In the genomic region with DNA sequence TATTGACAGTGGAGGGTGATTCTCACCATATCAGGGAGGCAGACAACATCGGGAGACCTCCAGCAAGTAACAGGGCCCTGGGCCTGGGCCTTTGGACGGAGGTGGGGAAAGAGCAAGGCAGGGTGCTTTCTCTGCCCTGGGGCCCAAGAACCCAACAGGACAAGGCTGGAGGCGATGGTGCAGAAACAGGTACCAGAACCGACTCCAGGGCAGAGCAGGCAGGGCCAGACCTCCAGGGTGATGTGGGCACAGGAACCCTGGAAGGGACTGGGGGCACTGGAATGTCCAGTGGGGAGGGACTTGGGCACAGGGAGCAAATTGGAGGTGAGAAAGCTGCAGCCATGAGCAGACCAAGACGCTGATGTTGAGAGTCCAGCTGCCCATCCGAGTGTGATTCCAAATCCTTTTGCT, we compare ENCODE assay signal across 32 cellular contexts. TPM values are rescaled to one million over a fixed set of nuclear protein-coding genes. Genes with fewer than 3 reads are reported as not detected.
"Had no signal": no experiment of that assay in that cellular context is flagged by ENCODE, and none has a peak within 500 bp of the region (broad histone marks: within the 10 kb centered on the region; RNA-seq: fewer than 3 reads in every experiment).

No MANE protein-coding gene starts in this region.

- H3K27ac Mint-ChIP-seq: mesothelial cell of epicardium; natural killer cell; nephron progenitor cell; neural progenitor cell; stimulated activated naive B cell treated with anti-CD40 and anti-IgM and Interleukin-4, amounts not matched to agents 10 μg/mL and 1 μg/mL and 100 μg/mL, for 72 hours had no signal

- H3K4me3 ChIP-seq: left lung, lower lobe of right lung, neural progenitor cell, pancreas, prostate gland, skin epidermis, stomach, testis, thyroid gland, transverse colon, upper lobe of left lung had no signal

- DNase-seq: hippocampal formation; kidney; left colon; left lung; lower lobe of right lung; mesendoderm; naive B cell; natural killer cell; nephron progenitor cell; pancreas; retina; right cardiac atrium; stimulated activated CD4-positive, alpha-beta T cell treated with anti-CD3 and anti-CD28 coated beads, Interleukin-12 subunit alpha, Interleukin-12 subunit beta, amount 100 ng/mL, for 4 hours; stimulated activated CD4-positive, alpha-beta T cell treated with anti-CD3 and anti-CD28 coated beads, Interleukin-15, amount 100 ng/mL, for 24 hours; stimulated activated CD4-positive, alpha-beta T cell treated with anti-CD3 and anti-CD28 coated beads, Interleukin-2, amount 100 ng/mL, for 24 hours; stimulated activated CD4-positive, alpha-beta T cell treated with anti-CD3 and anti-CD28 coated beads, Interleukin-4, amount 100 ng/mL, for 1 hour; stimulated activated naive B cell treated with anti-CD40 and anti-IgM and Interleukin-4, amounts not matched to agents 10 μg/mL and 1 μg/mL and 100 μg/mL, for 72 hours; stimulated activated naive CD8-positive, alpha-beta T cell treated with anti-CD3 and anti-CD28 coated beads, Interleukin-15, Interleukin-2, amounts not matched to agents 100 U/mL and 50 U/mL, for 24 hours; stomach; testis; thyroid gland; transverse colon had no signal

- H3K27me3 ChIP-seq: left lung, neural progenitor cell, pancreas, testis, thyroid gland, transverse colon, upper lobe of left lung had no signal

- H3K9me3 Mint-ChIP-seq: mesothelial cell of epicardium; naive B cell; natural killer cell; nephron progenitor cell; neural progenitor cell; stimulated activated naive B cell treated with anti-CD40 and anti-IgM and Interleukin-4, amounts not matched to agents 10 μg/mL and 1 μg/mL and 100 μg/mL, for 72 hours had no signal

- H3K36me3 Mint-ChIP-seq: mesothelial cell of epicardium; naive B cell; natural killer cell; neural progenitor cell; stimulated activated naive B cell treated with anti-CD40 and anti-IgM and Interleukin-4, amounts not matched to agents 10 μg/mL and 1 μg/mL and 100 μg/mL, for 72 hours had no signal

- H3K4me1 Mint-ChIP-seq: naive B cell; natural killer cell; stimulated activated naive B cell treated with anti-CD40 and anti-IgM and Interleukin-4, amounts not matched to agents 10 μg/mL and 1 μg/mL and 100 μg/mL, for 72 hours had no signal

- H3K4me3 Mint-ChIP-seq: mesothelial cell of epicardium; natural killer cell; nephron progenitor cell; neural progenitor cell; stimulated activated naive B cell treated with anti-CD40 and anti-IgM and Interleukin-4, amounts not matched to agents 10 μg/mL and 1 μg/mL and 100 μg/mL, for 72 hours had no signal

- H3K4me1 ChIP-seq: pancreas had no signal

- H3K9me3 ChIP-seq: left lung, lower lobe of right lung, pancreas, prostate gland, stomach, testis, thyroid gland, transverse colon, upper lobe of left lung had no signal

- ATAC-seq: left colon; left lung; lower lobe of right lung; natural killer cell; pancreas; right cardiac atrium; sciatic nerve; stimulated activated naive B cell treated with anti-CD40 and anti-IgM and Interleukin-4, amounts not matched to agents 10 μg/mL and 1 μg/mL and 100 μg/mL, for 72 hours; stimulated activated naive CD8-positive, alpha-beta T cell treated with anti-CD3 and anti-CD28 coated beads, Interleukin-15, Interleukin-2, amounts not matched to agents 100 U/mL and 50 U/mL, for 24 hours had no signal

- H3K27ac ChIP-seq: left lung, lower lobe of right lung, neural progenitor cell, pancreas, prostate gland, skin epidermis, stomach, testis, transverse colon, upper lobe of left lung had no signal

- FAIRE-seq: kidney, pancreas had no signal

- H3K36me3 ChIP-seq: left lung, lower lobe of right lung, neural progenitor cell, pancreas, prostate gland, stomach, thyroid gland, transverse colon, upper lobe of left lung had no signal

- H3K9ac ChIP-seq: neural progenitor cell had no signal

RNA-seq across cellular contexts. Expression of a gene that starts 44.4 kb away (rescaled TPM):
- total RNA-seq: kidney, left colon, liver, mesothelial cell of epicardium, mononuclear cell, natural killer cell, omental fat pad, sciatic nerve, stomach, transverse colon, urinary bladder had no signal
- polyA plus RNA-seq: liver, stomach, urinary bladder had no signal
